Comparison of ENCODE assay signal across 1 cellular context in genomic region chr16:84205976-84206691, GRCh38.
TF ChIP-seq lines count a peak whose summit lies in the region.

No MANE protein-coding gene starts in this region.

TF ChIP-seq in HepG2, 621 proteins besides CTCF, POLR2A, EP300 and RAD21:
- TF ChIP-seq FOXO1 (CRISPR knock-in tag; IDR thresholded peaks at IDR 0.05), result no peak
- peak; percentile 93 for TF ChIP-seq MNT (IDR thresholded peaks at IDR 0.05)
- TF ChIP-seq ZBTB21 (CRISPR knock-in tag; IDR thresholded peaks at IDR 0.05), result no peak
- TF ChIP-seq FOXP1 (IDR thresholded peaks at IDR 0.05), result no peak
- no peak for TF ChIP-seq FOXP1 (CRISPR knock-in tag; IDR thresholded peaks at IDR 0.05)
- TF ChIP-seq TBL1XR1 (IDR thresholded peaks at IDR 0.05; ENCODE audit: borderline replicate concordance, low read length, partially characterized antibody), result no peak
- TF ChIP-seq ZNF773 (CRISPR knock-in tag; IDR thresholded peaks at IDR 0.05; ENCODE audit: borderline replicate concordance), result no peak
